Comparison of ENCODE assay signal across 1 cellular context in the genomic region with DNA sequence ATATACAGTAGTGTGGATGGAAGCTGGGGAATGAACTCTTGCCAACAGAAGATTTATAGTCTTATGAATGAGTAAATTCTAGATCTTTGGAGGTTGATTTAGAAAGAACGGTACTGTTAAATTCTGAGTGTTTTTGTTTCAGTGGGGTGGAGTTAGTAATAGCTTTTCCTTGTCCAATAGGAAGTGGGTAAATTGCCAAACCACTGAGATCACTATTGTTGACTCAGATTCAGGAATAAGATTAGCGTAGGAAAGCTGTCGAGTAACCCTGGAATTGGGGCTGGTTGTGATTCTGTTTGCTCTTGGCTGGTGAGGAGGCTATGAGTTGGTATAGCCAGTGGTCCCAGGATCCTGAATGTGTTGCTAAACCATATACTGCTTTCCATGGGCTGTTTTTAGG.
TF ChIP-seq lines count a peak whose summit lies in the region.

No MANE protein-coding gene starts in this region.

TF ChIP-seq in GM23338, 12 proteins besides CTCF, POLR2A, EP300 and RAD21 (continued from another document):
- TF ChIP-seq, protein P1, sequence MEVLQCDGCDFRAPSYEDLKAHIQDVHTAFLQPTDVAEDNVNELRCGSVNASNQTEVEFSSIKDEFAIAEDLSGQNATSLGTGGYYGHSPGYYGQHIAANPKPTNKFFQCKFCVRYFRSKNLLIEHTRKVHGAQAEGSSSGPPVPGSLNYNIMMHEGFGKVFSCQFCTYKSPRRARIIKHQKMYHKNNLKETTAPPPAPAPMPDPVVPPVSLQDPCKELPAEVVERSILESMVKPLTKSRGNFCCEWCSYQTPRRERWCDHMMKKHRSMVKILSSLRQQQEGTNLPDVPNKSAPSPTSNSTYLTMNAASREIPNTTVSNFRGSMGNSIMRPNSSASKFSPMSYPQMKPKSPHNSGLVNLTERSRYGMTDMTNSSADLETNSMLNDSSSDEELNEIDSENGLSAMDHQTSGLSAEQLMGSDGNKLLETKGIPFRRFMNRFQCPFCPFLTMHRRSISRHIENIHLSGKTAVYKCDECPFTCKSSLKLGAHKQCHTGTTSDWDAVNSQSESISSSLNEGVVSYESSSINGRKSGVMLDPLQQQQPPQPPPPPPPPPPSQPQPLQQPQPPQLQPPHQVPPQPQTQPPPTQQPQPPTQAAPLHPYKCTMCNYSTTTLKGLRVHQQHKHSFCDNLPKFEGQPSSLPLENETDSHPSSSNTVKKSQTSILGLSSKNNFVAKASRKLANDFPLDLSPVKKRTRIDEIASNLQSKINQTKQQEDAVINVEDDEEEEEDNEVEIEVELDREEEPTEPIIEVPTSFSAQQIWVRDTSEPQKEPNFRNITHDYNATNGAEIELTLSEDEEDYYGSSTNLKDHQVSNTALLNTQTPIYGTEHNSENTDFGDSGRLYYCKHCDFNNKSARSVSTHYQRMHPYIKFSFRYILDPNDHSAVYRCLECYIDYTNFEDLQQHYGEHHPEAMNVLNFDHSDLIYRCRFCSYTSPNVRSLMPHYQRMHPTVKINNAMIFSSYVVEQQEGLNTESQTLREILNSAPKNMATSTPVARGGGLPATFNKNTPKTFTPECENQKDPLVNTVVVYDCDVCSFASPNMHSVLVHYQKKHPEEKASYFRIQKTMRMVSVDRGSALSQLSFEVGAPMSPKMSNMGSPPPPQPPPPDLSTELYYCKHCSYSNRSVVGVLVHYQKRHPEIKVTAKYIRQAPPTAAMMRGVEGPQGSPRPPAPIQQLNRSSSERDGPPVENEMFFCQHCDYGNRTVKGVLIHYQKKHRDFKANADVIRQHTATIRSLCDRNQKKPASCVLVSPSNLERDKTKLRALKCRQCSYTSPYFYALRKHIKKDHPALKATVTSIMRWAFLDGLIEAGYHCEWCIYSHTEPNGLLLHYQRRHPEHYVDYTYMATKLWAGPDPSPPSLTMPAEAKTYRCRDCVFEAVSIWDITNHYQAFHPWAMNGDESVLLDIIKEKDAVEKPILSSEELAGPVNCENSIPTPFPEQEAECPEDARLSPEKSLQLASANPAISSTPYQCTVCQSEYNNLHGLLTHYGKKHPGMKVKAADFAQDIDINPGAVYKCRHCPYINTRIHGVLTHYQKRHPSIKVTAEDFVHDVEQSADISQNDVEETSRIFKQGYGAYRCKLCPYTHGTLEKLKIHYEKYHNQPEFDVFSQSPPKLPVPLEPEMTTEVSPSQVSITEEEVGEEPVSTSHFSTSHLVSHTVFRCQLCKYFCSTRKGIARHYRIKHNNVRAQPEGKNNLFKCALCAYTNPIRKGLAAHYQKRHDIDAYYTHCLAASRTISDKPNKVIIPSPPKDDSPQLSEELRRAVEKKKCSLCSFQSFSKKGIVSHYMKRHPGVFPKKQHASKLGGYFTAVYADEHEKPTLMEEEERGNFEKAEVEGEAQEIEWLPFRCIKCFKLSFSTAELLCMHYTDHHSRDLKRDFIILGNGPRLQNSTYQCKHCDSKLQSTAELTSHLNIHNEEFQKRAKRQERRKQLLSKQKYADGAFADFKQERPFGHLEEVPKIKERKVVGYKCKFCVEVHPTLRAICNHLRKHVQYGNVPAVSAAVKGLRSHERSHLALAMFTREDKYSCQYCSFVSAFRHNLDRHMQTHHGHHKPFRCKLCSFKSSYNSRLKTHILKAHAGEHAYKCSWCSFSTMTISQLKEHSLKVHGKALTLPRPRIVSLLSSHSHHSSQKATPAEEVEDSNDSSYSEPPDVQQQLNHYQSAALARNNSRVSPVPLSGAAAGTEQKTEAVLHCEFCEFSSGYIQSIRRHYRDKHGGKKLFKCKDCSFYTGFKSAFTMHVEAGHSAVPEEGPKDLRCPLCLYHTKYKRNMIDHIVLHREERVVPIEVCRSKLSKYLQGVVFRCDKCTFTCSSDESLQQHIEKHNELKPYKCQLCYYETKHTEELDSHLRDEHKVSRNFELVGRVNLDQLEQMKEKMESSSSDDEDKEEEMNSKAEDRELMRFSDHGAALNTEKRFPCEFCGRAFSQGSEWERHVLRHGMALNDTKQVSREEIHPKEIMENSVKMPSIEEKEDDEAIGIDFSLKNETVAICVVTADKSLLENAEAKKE (CRISPR knock-in tag; IDR thresholded peaks at IDR 0.05), result no peak
- TF ChIP-seq, protein P2, sequence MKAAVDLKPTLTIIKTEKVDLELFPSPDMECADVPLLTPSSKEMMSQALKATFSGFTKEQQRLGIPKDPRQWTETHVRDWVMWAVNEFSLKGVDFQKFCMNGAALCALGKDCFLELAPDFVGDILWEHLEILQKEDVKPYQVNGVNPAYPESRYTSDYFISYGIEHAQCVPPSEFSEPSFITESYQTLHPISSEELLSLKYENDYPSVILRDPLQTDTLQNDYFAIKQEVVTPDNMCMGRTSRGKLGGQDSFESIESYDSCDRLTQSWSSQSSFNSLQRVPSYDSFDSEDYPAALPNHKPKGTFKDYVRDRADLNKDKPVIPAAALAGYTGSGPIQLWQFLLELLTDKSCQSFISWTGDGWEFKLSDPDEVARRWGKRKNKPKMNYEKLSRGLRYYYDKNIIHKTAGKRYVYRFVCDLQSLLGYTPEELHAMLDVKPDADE (IDR thresholded peaks at IDR 0.05), result no peak
- TF ChIP-seq ZNF114 (CRISPR knock-in tag; IDR thresholded peaks at IDR 0.05), result no peak
- TF ChIP-seq STAT1 (IDR thresholded peaks at IDR 0.05; ENCODE audit: unreplicated experiment), result no peak
